ENCODE assay signal across 15 cellular contexts in the genomic region with DNA sequence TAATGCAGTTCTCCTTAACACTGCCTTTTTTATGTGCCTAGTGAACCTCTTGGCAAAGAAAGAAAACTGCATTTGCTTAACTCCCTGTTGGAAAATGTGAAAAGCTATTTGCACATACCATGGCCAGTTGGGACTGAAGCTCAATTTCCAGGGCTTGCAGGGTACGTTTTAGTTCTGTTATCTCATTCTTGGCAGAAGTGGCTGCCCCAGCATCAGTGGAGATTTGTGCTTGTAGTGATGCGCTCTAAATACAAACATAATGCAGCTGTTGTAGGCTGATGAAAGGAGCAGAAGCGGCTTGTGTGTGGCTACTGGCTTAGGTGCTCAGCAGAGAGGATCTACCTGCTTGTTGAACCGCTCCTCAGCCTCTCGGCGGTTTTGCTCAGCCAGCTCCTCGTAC. TPM values are rescaled to one million over a fixed set of nuclear protein-coding genes. Genes with fewer than 3 reads are reported as not detected.
"Had no signal": no experiment of that assay in that cellular context is flagged by ENCODE, and none has a peak within 500 bp of the region (broad histone marks: within the 10 kb centered on the region; RNA-seq: fewer than 3 reads in every experiment).

No MANE protein-coding gene starts in this region.

- H3K9me3 Mint-ChIP-seq: activated CD4-positive, alpha-beta T cell treated with anti-CD3 and anti-CD28 coated beads, Interleukin-2, amount 10 ng/mL, durations not matched to agents 7 days and 5 days; activated naive CD8-positive, alpha-beta T cell treated with anti-CD3 and anti-CD28 coated beads for 36 hours; activated T-cell treated with anti-CD3 and anti-CD28 coated beads, Interleukin-2, amount 50 U/mL, for 24 hours; memory B cell had no signal

- H3K27ac ChIP-seq: breast epithelium, right lobe of liver, transverse colon had no signal

- H3K36me3 ChIP-seq: breast epithelium, right lobe of liver, transverse colon had no signal

- H3K27ac Mint-ChIP-seq: activated CD4-positive, alpha-beta T cell treated with anti-CD3 and anti-CD28 coated beads, Interleukin-2, amount 10 ng/mL, durations not matched to agents 7 days and 5 days; activated naive CD8-positive, alpha-beta T cell treated with anti-CD3 and anti-CD28 coated beads for 36 hours; activated T-cell treated with anti-CD3 and anti-CD28 coated beads, Interleukin-2, amount 50 U/mL, for 24 hours; memory B cell had no signal

- H3K4me1 Mint-ChIP-seq: activated CD4-positive, alpha-beta T cell treated with anti-CD3 and anti-CD28 coated beads, Interleukin-2, amount 10 ng/mL, durations not matched to agents 7 days and 5 days; activated naive CD8-positive, alpha-beta T cell treated with anti-CD3 and anti-CD28 coated beads for 36 hours; memory B cell had no signal

- H3K4me3 Mint-ChIP-seq: activated CD4-positive, alpha-beta T cell treated with anti-CD3 and anti-CD28 coated beads, Interleukin-2, amount 10 ng/mL, durations not matched to agents 7 days and 5 days; activated naive CD8-positive, alpha-beta T cell treated with anti-CD3 and anti-CD28 coated beads for 36 hours; activated T-cell treated with anti-CD3 and anti-CD28 coated beads, Interleukin-2, amount 50 U/mL, for 24 hours; memory B cell had no signal

- DNase-seq: activated CD4-positive, alpha-beta T cell treated with anti-CD3 and anti-CD28 coated beads, Interleukin-2, amount 10 ng/mL, durations not matched to agents 7 days and 5 days; activated effector memory CD4-positive, alpha-beta T cell treated with anti-CD3 and anti-CD28 coated beads, Interleukin-2, amount 50 U/mL, for 16 hours; activated naive CD8-positive, alpha-beta T cell treated with anti-CD3 and anti-CD28 coated beads for 36 hours; activated T-cell treated with anti-CD3 and anti-CD28 coated beads, Interleukin-2, amount 50 U/mL, for 24 hours; anterior cingulate cortex; glutamatergic neuron; posterior cingulate gyrus; right lobe of liver; stimulated activated naive CD4-positive, alpha-beta T cell; transverse colon had no signal

- H3K36me3 Mint-ChIP-seq: activated naive CD8-positive, alpha-beta T cell treated with anti-CD3 and anti-CD28 coated beads for 36 hours; memory B cell had no signal

- H3K27me3 ChIP-seq: breast epithelium, right lobe of liver had no signal

- H3K9me3 ChIP-seq: breast epithelium, right lobe of liver, transverse colon had no signal

- H3K4me3 ChIP-seq: breast epithelium, right lobe of liver, transverse colon had no signal

RNA-seq across cellular contexts. Expression of a gene that starts 3.7 kb away (rescaled TPM):
- total RNA-seq: activated CD4-positive, alpha-beta T cell treated with anti-CD3 and anti-CD28 coated beads, Interleukin-2, amount 10 ng/mL, durations not matched to agents 7 days and 5 days; activated naive CD8-positive, alpha-beta T cell treated with anti-CD3 and anti-CD28 coated beads for 36 hours; breast epithelium; left lobe of liver; right lobe of liver; T-helper 1 cell treated with Interleukin-12 subunit alpha and Interleukin-12 subunit beta and Interleukin-4 antibody, amounts not matched to agents 30 ng/mL and 1 ng/mL, for 36 hours had no signal

RNA-seq across cellular contexts. Expression of a gene that starts 34.9 kb away (rescaled TPM):
- total RNA-seq: activated CD4-positive, alpha-beta T cell treated with anti-CD3 and anti-CD28 coated beads, Interleukin-2, amount 10 ng/mL, durations not matched to agents 7 days and 5 days; T-helper 1 cell treated with Interleukin-12 subunit alpha and Interleukin-12 subunit beta and Interleukin-4 antibody, amounts not matched to agents 30 ng/mL and 1 ng/mL, for 36 hours had no signal

RNA-seq across cellular contexts. Expression of a gene that starts 55.3 kb away (rescaled TPM):
- total RNA-seq: activated CD4-positive, alpha-beta T cell treated with anti-CD3 and anti-CD28 coated beads, Interleukin-2, amount 10 ng/mL, durations not matched to agents 7 days and 5 days; activated naive CD8-positive, alpha-beta T cell treated with anti-CD3 and anti-CD28 coated beads for 36 hours; breast epithelium; esophagus mucosa; left lobe of liver; right lobe of liver; T-helper 1 cell treated with Interleukin-12 subunit alpha and Interleukin-12 subunit beta and Interleukin-4 antibody, amounts not matched to agents 30 ng/mL and 1 ng/mL, for 36 hours; transverse colon had no signal
